ENCODE assay signal across 10 cellular contexts in genomic region chr19:35063940-35064818, GRCh38. TPM values are rescaled to one million over a fixed set of nuclear protein-coding genes. Genes with fewer than 3 reads are reported as not detected.
DNase-seq lines count a peak whose midpoint lies in the region; ATAC-seq and TF ChIP-seq lines count a peak whose summit lies in the region.
"Had no signal": no experiment of that assay in that cellular context is flagged by ENCODE, and none has a peak within 500 bp of the region (broad histone marks: within the 10 kb centered on the region; RNA-seq: fewer than 3 reads in every experiment).

No MANE protein-coding gene starts in this region.

- peak overlapping the region; percentile 30 for H3K27ac Mint-ChIP-seq in Calu3 (ENCODE audit: unreplicated experiment)
- peak overlapping the region; percentile 50 for H3K27ac Mint-ChIP-seq in activated naive CD8-positive, alpha-beta T cell treated with anti-CD3 and anti-CD28 coated beads for 36 hours

- H3K9me3 Mint-ChIP-seq in Calu3 (ENCODE audit: low read depth, unreplicated experiment), result no peaks in the 10 kb centered on the region
- no peaks in the 10 kb centered on the region for H3K9me3 Mint-ChIP-seq in activated naive CD8-positive, alpha-beta T cell treated with anti-CD3 and anti-CD28 coated beads for 36 hours

- H3K27me3 Mint-ChIP-seq in Calu3 (ENCODE audit: unreplicated experiment), result no peaks in the 10 kb centered on the region
- H3K27me3 Mint-ChIP-seq in activated naive CD8-positive, alpha-beta T cell treated with anti-CD3 and anti-CD28 coated beads for 36 hours, result no peaks in the 10 kb centered on the region

- intact Hi-C loops in Calu3 (cut with micrococcal nuclease; ENCODE audit: unreplicated experiment), result loop anchor here (10.0 kb wide), 1 partner anchor 151 kb away; no protein-coding TSS in a partner anchor

- no peak for TF ChIP-seq CTCF in Calu3 (IDR thresholded peaks at IDR 0.05; ENCODE audit: unreplicated experiment)
- no peak for TF ChIP-seq CTCF in kidney epithelial cell (IDR thresholded peaks at IDR 0.05; ENCODE audit: insufficient read depth, low read length, poor library complexity, severe bottlenecking)

- DNase-seq in Calu3 (peak; percentile 36), HPDE6-E6E7 (ENCODE audit: extremely low spot score) (peak; percentile 38), kidney epithelial cell (ENCODE audit: low read depth) (peak; percentile 12), NCI-H510A treated with DMSO at 0.1 percent for 48 hours (lab: John Stamatoyannopoulos, UW) (no peak), DMS79 (lab: John Stamatoyannopoulos, UW) (no peak)
- peak; percentile 28 for DNase-seq in activated naive CD8-positive, alpha-beta T cell treated with anti-CD3 and anti-CD28 coated beads for 36 hours
- DNase-seq: gastrocnemius medialis, right lobe of liver had no signal

- no peaks in the 10 kb centered on the region for H3K36me3 Mint-ChIP-seq in Calu3 (ENCODE audit: insufficient read depth, unreplicated experiment)
- no peaks in the 10 kb centered on the region for H3K36me3 Mint-ChIP-seq in activated naive CD8-positive, alpha-beta T cell treated with anti-CD3 and anti-CD28 coated beads for 36 hours

- H3K4me1 Mint-ChIP-seq in Calu3 (ENCODE audit: low read depth, unreplicated experiment), result peaks cover 30% of the 10 kb centered on the region
- peaks cover 11% of the 10 kb centered on the region for H3K4me1 Mint-ChIP-seq in activated naive CD8-positive, alpha-beta T cell treated with anti-CD3 and anti-CD28 coated beads for 36 hours

- BruUV-seq in Calu3 (replicated peaks; lab: Mats Ljungman, UMichigan), result no TSS peak

- no peak overlapping the region for H3K4me3 ChIP-seq in kidney epithelial cell (ENCODE audit: low read depth, low read length)
- H3K4me3 ChIP-seq: gastrocnemius medialis, right lobe of liver had no signal

- H3K27me3 ChIP-seq in kidney epithelial cell (ENCODE audit: control insufficient read depth, insufficient read depth, low read length), result no peaks in the 10 kb centered on the region
- H3K27me3 ChIP-seq: gastrocnemius medialis, right lobe of liver had no signal

- H3K4me3 Mint-ChIP-seq in Calu3 (ENCODE audit: low read depth, unreplicated experiment), result no peak overlapping the region
- H3K4me3 Mint-ChIP-seq in activated naive CD8-positive, alpha-beta T cell treated with anti-CD3 and anti-CD28 coated beads for 36 hours, result no peak overlapping the region

- CTCF ChIA-PET in Calu3 (lab: Charles Lee), result interaction anchor here (0.6 to 1.0 kb wide), 4 partner anchors 77 to 410 kb away, joined by 3 to 6 read pairs (median 5); no protein-coding TSS in a partner anchor

- ATAC-seq in HG03457 (IDR thresholded peaks at IDR 0.05; ENCODE audit: unreplicated experiment), result no peak
- ATAC-seq in GM21825 (IDR thresholded peaks at IDR 0.05; ENCODE audit: unreplicated experiment), result no peak
- ATAC-seq: gastrocnemius medialis had no signal

- no peaks in the 10 kb centered on the region for H3K36me3 ChIP-seq in kidney epithelial cell (ENCODE audit: control insufficient read depth, insufficient read depth, low read length)
- H3K36me3 ChIP-seq: gastrocnemius medialis had no signal

RNA-seq across cellular contexts. Expression of gene HPN, which starts 22.7 kb away (rescaled TPM):
- 1.4 and 2.2 TPM in 2 replicates for total RNA-seq in Calu3 (2022)
- under 1 TPM in 1 of 2 experiments, not detected in 1; 0.31 TPM for total RNA-seq in activated naive CD8-positive, alpha-beta T cell treated with anti-CD3 and anti-CD28 coated beads for 36 hours
- total RNA-seq in kidney epithelial cell, result 1.6 and 2.3 TPM in 2 replicates

RNA-seq across cellular contexts. Expression of gene SCN1B, which starts 33.9 kb away (rescaled TPM):
- 1.4 and 2.1 TPM in 2 replicates for total RNA-seq in Calu3 (2022)
- total RNA-seq in activated naive CD8-positive, alpha-beta T cell treated with anti-CD3 and anti-CD28 coated beads for 36 hours, result under 1 TPM; 0.45 to 0.98 TPM
- total RNA-seq in kidney epithelial cell, result 1.6 and 1.8 TPM in 2 replicates

RNA-seq across cellular contexts. Expression of gene FXYD3, which starts 51.4 kb away (rescaled TPM):
- 183 and 291 TPM in 2 replicates for total RNA-seq in Calu3 (2022)
- not detected for total RNA-seq in activated naive CD8-positive, alpha-beta T cell treated with anti-CD3 and anti-CD28 coated beads for 36 hours
- total RNA-seq in kidney epithelial cell, result 0.50 and 0.89 TPM in 2 replicates

Comparison
In these comparisons a context has a peak if more than half of its experiments do, and no peak if none do; other contexts are left out.
1. DNase-seq: peak in Calu3 (single experiment), HPDE6-E6E7 (single experiment), activated naive CD8-positive, alpha-beta T cell treated with anti-CD3 and anti-CD28 coated beads for 36 hours (single experiment) and kidney epithelial cell (single experiment); none in NCI-H510A treated with DMSO at 0.1 percent for 48 hours (single experiment) and DMS79 (single experiment).
2. RNA of gene FXYD3, which starts 51.4 kb away (total RNA-seq): 183 to 291 TPM in Calu3; 0.50 to 0.89 TPM in kidney epithelial cell and not detected in activated naive CD8-positive, alpha-beta T cell treated with anti-CD3 and anti-CD28 coated beads for 36 hours; every median in the first group is over 10 times any median in the second.